Comparison of ENCODE assay signal across 1 cellular context in genomic region chr2:128441341-128442052, GRCh38.
TF ChIP-seq lines count a peak whose summit lies in the region.

No MANE protein-coding gene starts in this region.

TF ChIP-seq in H1, 55 proteins besides CTCF, POLR2A, EP300 and RAD21 (continued from another document):
- TF ChIP-seq ATF2 (IDR thresholded peaks at IDR 0.05; ENCODE audit: low read length) (no peak), TCF12 (IDR thresholded peaks at IDR 0.05; ENCODE audit: low read depth, low read length) (no peak), SIRT6 (IDR thresholded peaks at IDR 0.05; ENCODE audit: low read length) (no peak), PHF8 (conservative IDR thresholded peaks at IDR 0.05; ENCODE audit: low read depth, low read length) (no peak), SP2 (IDR thresholded peaks at IDR 0.05; ENCODE audit: low read length) (no peak), KDM1A (IDR thresholded peaks at IDR 0.05; ENCODE audit: borderline replicate concordance, low read length) (no peak), POLR2AphosphoS5 (IDR thresholded peaks at IDR 0.05; ENCODE audit: low read depth, low read length) (no peak), NRF1 (IDR thresholded peaks at IDR 0.05; ENCODE audit: low read depth, low read length) (no peak), SUZ12 (IDR thresholded peaks at IDR 0.05; ENCODE audit: low read length) (no peak), SP4 (IDR thresholded peaks at IDR 0.05; ENCODE audit: low read length) (no peak), FOSL1 (IDR thresholded peaks at IDR 0.05; ENCODE audit: insufficient read depth, low read depth, low read length) (no peak)
